In the genomic region with DNA sequence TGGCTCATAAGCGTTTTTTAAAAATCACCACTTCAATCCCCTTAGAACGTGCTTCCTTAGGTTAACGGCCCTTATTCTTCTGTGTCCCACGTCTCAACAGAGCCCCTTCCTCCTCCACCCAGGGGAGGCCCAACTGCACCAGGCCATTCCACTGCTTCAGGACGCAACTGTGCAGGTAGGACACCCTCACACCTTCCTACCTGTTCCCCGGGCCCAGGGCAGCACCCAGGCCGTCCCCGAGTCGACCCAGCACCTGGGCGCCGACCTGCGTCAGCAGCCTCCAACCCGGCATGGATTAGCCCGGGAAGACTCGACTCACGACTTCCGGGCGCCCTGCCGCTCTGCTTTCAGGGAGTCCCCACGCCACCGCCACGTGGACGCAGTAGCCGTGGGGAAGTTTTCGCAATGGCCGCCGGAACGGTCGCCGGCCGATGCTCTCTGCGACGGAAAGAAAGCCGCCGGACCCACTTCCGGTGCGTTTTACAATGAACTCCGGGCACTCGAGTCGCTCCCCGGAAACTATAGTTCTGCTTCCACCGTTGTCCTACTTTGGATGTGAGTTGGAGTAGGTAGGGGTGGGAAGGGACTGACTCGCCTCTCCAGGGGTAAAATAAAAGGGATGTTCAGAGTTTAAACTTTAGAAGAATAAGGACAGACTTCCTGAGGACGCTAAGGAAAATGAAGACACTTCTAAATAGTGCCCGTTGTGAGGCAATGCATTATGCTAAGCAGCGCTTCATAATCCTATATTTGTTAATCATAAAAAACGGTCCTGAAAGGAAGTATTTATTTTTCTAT, we compare ENCODE assay signal across 1 cellular context.
TF ChIP-seq lines count a peak whose summit lies in the region.

A gene (minus strand): TSS at position 442 of the 798 bp plus-strand sequence. CDS start 150 bp downstream, at position 292.

TF ChIP-seq in HepG2, 621 proteins besides CTCF, POLR2A, EP300 and RAD21 (continued from another document and continues in another):
- TF ChIP-seq, protein P1, sequence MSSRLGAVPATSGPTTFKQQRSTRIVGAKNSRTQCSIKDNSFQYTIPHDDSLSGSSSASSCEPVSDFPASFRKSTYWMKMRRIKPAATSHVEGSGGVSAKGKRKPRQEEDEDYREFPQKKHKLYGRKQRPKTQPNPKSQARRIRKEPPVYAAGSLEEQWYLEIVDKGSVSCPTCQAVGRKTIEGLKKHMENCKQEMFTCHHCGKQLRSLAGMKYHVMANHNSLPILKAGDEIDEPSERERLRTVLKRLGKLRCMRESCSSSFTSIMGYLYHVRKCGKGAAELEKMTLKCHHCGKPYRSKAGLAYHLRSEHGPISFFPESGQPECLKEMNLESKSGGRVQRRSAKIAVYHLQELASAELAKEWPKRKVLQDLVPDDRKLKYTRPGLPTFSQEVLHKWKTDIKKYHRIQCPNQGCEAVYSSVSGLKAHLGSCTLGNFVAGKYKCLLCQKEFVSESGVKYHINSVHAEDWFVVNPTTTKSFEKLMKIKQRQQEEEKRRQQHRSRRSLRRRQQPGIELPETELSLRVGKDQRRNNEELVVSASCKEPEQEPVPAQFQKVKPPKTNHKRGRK (CRISPR knock-in tag; IDR thresholded peaks at IDR 0.05): no peak
- peak; percentile 78; the same call in 1 of the 2 replicates for TF ChIP-seq ZNF569 (CRISPR knock-in tag; IDR thresholded peaks at IDR 0.05; ENCODE audit: borderline replicate concordance)
- TF ChIP-seq SALL1 (CRISPR knock-in tag; IDR thresholded peaks at IDR 0.05): peak; percentile 97
- TF ChIP-seq, protein P2, sequence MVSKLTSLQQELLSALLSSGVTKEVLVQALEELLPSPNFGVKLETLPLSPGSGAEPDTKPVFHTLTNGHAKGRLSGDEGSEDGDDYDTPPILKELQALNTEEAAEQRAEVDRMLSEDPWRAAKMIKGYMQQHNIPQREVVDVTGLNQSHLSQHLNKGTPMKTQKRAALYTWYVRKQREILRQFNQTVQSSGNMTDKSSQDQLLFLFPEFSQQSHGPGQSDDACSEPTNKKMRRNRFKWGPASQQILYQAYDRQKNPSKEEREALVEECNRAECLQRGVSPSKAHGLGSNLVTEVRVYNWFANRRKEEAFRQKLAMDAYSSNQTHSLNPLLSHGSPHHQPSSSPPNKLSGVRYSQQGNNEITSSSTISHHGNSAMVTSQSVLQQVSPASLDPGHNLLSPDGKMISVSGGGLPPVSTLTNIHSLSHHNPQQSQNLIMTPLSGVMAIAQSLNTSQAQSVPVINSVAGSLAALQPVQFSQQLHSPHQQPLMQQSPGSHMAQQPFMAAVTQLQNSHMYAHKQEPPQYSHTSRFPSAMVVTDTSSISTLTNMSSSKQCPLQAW (CRISPR knock-in tag; IDR thresholded peaks at IDR 0.05): peak; percentile 96
- TF ChIP-seq ZKSCAN1 (IDR thresholded peaks at IDR 0.05; ENCODE audit: low read length): peak; percentile 58; the same call in 1 of the 2 replicates
- TF ChIP-seq TAF1 (CRISPR knock-in tag; IDR thresholded peaks at IDR 0.05): peak; percentile 92
- TF ChIP-seq, protein P3, sequence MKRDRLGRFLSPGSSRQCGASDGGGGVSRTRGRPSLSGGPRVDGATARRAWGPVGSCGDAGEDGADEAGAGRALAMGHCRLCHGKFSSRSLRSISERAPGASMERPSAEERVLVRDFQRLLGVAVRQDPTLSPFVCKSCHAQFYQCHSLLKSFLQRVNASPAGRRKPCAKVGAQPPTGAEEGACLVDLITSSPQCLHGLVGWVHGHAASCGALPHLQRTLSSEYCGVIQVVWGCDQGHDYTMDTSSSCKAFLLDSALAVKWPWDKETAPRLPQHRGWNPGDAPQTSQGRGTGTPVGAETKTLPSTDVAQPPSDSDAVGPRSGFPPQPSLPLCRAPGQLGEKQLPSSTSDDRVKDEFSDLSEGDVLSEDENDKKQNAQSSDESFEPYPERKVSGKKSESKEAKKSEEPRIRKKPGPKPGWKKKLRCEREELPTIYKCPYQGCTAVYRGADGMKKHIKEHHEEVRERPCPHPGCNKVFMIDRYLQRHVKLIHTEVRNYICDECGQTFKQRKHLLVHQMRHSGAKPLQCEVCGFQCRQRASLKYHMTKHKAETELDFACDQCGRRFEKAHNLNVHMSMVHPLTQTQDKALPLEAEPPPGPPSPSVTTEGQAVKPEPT (CRISPR knock-in tag; IDR thresholded peaks at IDR 0.05; ENCODE audit: low read depth): no peak
- TF ChIP-seq, protein P4, sequence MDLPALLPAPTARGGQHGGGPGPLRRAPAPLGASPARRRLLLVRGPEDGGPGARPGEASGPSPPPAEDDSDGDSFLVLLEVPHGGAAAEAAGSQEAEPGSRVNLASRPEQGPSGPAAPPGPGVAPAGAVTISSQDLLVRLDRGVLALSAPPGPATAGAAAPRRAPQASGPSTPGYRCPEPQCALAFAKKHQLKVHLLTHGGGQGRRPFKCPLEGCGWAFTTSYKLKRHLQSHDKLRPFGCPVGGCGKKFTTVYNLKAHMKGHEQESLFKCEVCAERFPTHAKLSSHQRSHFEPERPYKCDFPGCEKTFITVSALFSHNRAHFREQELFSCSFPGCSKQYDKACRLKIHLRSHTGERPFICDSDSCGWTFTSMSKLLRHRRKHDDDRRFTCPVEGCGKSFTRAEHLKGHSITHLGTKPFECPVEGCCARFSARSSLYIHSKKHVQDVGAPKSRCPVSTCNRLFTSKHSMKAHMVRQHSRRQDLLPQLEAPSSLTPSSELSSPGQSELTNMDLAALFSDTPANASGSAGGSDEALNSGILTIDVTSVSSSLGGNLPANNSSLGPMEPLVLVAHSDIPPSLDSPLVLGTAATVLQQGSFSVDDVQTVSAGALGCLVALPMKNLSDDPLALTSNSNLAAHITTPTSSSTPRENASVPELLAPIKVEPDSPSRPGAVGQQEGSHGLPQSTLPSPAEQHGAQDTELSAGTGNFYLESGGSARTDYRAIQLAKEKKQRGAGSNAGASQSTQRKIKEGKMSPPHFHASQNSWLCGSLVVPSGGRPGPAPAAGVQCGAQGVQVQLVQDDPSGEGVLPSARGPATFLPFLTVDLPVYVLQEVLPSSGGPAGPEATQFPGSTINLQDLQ (CRISPR knock-in tag; IDR thresholded peaks at IDR 0.05): peak; percentile 96
- peak in 1 of 2 experiments; percentile 94; a peak in 2 of 4 replicates for TF ChIP-seq KLF16 (CRISPR knock-in tag; IDR thresholded peaks at IDR 0.05)
- peak; percentile 99 for TF ChIP-seq EHMT2 (IDR thresholded peaks at IDR 0.05; ENCODE audit: borderline replicate concordance, low read depth, low read length)
- TF ChIP-seq MLLT10 (CRISPR knock-in tag; IDR thresholded peaks at IDR 0.05): no peak
- TF ChIP-seq RORA (CRISPR knock-in tag; IDR thresholded peaks at IDR 0.05): no peak
- peak; percentile 93 for TF ChIP-seq ZNF230 (CRISPR knock-in tag; IDR thresholded peaks at IDR 0.05)
- peak; percentile 95 for TF ChIP-seq ZNF749 (CRISPR knock-in tag; IDR thresholded peaks at IDR 0.05; ENCODE audit: borderline replicate concordance)
- no peak for TF ChIP-seq ZNF672 (CRISPR knock-in tag; IDR thresholded peaks at IDR 0.05)
- peak; percentile 83 for TF ChIP-seq ZSCAN25 (CRISPR knock-in tag; IDR thresholded peaks at IDR 0.05)
- TF ChIP-seq TCF12 (IDR thresholded peaks at IDR 0.05): no peak
- no peak for TF ChIP-seq TCF12 (CRISPR knock-in tag; IDR thresholded peaks at IDR 0.05)
- TF ChIP-seq, protein P5, sequence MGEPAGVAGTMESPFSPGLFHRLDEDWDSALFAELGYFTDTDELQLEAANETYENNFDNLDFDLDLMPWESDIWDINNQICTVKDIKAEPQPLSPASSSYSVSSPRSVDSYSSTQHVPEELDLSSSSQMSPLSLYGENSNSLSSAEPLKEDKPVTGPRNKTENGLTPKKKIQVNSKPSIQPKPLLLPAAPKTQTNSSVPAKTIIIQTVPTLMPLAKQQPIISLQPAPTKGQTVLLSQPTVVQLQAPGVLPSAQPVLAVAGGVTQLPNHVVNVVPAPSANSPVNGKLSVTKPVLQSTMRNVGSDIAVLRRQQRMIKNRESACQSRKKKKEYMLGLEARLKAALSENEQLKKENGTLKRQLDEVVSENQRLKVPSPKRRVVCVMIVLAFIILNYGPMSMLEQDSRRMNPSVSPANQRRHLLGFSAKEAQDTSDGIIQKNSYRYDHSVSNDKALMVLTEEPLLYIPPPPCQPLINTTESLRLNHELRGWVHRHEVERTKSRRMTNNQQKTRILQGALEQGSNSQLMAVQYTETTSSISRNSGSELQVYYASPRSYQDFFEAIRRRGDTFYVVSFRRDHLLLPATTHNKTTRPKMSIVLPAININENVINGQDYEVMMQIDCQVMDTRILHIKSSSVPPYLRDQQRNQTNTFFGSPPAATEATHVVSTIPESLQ (CRISPR knock-in tag; conservative IDR thresholded peaks at IDR 0.05): no peak; the same call in 1 of the 2 replicates
- TF ChIP-seq, protein P6, sequence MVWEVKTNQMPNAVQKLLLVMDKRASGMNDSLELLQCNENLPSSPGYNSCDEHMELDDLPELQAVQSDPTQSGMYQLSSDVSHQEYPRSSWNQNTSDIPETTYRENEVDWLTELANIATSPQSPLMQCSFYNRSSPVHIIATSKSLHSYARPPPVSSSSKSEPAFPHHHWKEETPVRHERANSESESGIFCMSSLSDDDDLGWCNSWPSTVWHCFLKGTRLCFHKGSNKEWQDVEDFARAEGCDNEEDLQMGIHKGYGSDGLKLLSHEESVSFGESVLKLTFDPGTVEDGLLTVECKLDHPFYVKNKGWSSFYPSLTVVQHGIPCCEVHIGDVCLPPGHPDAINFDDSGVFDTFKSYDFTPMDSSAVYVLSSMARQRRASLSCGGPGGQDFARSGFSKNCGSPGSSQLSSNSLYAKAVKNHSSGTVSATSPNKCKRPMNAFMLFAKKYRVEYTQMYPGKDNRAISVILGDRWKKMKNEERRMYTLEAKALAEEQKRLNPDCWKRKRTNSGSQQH (CRISPR knock-in tag; IDR thresholded peaks at IDR 0.05; ENCODE audit: low read depth): no peak; the same call in 1 of the 2 replicates
- peak; percentile 93; the same call in 1 of the 2 replicates for TF ChIP-seq ZNF333 (CRISPR knock-in tag; IDR thresholded peaks at IDR 0.05; ENCODE audit: borderline replicate concordance)
- peak; percentile 91; the same call in 1 of the 2 replicates for TF ChIP-seq ARNT2 (CRISPR knock-in tag; IDR thresholded peaks at IDR 0.05; ENCODE audit: low read depth)
- TF ChIP-seq, protein P7, sequence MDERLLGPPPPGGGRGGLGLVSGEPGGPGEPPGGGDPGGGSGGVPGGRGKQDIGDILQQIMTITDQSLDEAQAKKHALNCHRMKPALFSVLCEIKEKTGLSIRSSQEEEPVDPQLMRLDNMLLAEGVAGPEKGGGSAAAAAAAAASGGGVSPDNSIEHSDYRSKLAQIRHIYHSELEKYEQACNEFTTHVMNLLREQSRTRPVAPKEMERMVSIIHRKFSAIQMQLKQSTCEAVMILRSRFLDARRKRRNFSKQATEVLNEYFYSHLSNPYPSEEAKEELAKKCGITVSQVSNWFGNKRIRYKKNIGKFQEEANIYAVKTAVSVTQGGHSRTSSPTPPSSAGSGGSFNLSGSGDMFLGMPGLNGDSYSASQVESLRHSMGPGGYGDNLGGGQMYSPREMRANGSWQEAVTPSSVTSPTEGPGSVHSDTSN (CRISPR knock-in tag; IDR thresholded peaks at IDR 0.05): no peak
- peak; percentile 99 for TF ChIP-seq ZNF891 (CRISPR knock-in tag; IDR thresholded peaks at IDR 0.05)
- no peak; the same call in 1 of the 2 replicates for TF ChIP-seq HNF4G (IDR thresholded peaks at IDR 0.05; ENCODE audit: borderline replicate concordance, low read depth, low read length)
- no peak; the same call in 1 of the 2 replicates for TF ChIP-seq HNF4G (CRISPR knock-in tag; IDR thresholded peaks at IDR 0.05; ENCODE audit: borderline replicate concordance, low read depth)
- TF ChIP-seq REPIN1 (CRISPR knock-in tag; IDR thresholded peaks at IDR 0.05; ENCODE audit: borderline replicate concordance, low read depth): peak; percentile 97
- TF ChIP-seq GATAD2A (CRISPR knock-in tag; IDR thresholded peaks at IDR 0.05): peak; percentile 78
- no peak for TF ChIP-seq KAT2B (IDR thresholded peaks at IDR 0.05; ENCODE audit: borderline replicate concordance, low read depth, low read length)
- TF ChIP-seq, protein P8, sequence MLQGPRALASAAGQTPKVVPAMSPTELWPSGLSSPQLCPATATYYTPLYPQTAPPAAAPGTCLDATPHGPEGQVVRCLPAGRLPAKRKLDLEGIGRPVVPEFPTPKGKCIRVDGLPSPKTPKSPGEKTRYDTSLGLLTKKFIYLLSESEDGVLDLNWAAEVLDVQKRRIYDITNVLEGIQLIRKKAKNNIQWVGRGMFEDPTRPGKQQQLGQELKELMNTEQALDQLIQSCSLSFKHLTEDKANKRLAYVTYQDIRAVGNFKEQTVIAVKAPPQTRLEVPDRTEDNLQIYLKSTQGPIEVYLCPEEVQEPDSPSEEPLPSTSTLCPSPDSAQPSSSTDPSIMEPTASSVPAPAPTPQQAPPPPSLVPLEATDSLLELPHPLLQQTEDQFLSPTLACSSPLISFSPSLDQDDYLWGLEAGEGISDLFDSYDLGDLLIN (CRISPR knock-in tag; IDR thresholded peaks at IDR 0.05; ENCODE audit: borderline replicate concordance): peak; percentile 82
- TF ChIP-seq ZMYM4 (CRISPR knock-in tag; IDR thresholded peaks at IDR 0.05): peak; percentile 95
- no peak for TF ChIP-seq MAFF (IDR thresholded peaks at IDR 0.05; ENCODE audit: low read depth, low read length)
- peak; percentile 85 for TF ChIP-seq NR2C2 (CRISPR knock-in tag; IDR thresholded peaks at IDR 0.05; ENCODE audit: borderline replicate concordance)
- TF ChIP-seq, protein P9, sequence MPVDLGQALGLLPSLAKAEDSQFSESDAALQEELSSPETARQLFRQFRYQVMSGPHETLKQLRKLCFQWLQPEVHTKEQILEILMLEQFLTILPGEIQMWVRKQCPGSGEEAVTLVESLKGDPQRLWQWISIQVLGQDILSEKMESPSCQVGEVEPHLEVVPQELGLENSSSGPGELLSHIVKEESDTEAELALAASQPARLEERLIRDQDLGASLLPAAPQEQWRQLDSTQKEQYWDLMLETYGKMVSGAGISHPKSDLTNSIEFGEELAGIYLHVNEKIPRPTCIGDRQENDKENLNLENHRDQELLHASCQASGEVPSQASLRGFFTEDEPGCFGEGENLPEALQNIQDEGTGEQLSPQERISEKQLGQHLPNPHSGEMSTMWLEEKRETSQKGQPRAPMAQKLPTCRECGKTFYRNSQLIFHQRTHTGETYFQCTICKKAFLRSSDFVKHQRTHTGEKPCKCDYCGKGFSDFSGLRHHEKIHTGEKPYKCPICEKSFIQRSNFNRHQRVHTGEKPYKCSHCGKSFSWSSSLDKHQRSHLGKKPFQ (CRISPR knock-in tag; IDR thresholded peaks at IDR 0.05; ENCODE audit: insufficient replicate concordance): peak; percentile 85
- TF ChIP-seq ZNF382 (CRISPR knock-in tag; IDR thresholded peaks at IDR 0.05; ENCODE audit: borderline replicate concordance): no peak
- 0 out of 2 replicates have a peak, but pooled peaks have one; percentile 55 for TF ChIP-seq ZSCAN22 (CRISPR knock-in tag; IDR thresholded peaks at IDR 0.05)
- TF ChIP-seq ZNF10 (CRISPR knock-in tag; IDR thresholded peaks at IDR 0.05; ENCODE audit: borderline replicate concordance, low read depth): no peak
- TF ChIP-seq, protein P10, sequence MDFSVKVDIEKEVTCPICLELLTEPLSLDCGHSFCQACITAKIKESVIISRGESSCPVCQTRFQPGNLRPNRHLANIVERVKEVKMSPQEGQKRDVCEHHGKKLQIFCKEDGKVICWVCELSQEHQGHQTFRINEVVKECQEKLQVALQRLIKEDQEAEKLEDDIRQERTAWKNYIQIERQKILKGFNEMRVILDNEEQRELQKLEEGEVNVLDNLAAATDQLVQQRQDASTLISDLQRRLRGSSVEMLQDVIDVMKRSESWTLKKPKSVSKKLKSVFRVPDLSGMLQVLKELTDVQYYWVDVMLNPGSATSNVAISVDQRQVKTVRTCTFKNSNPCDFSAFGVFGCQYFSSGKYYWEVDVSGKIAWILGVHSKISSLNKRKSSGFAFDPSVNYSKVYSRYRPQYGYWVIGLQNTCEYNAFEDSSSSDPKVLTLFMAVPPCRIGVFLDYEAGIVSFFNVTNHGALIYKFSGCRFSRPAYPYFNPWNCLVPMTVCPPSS (IDR thresholded peaks at IDR 0.05): no peak
- peak; percentile 48; the same call in 1 of the 2 replicates for TF ChIP-seq SAFB2 (CRISPR knock-in tag; IDR thresholded peaks at IDR 0.05; ENCODE audit: borderline replicate concordance, low read depth)
- peak; percentile 91 for TF ChIP-seq ZSCAN21 (CRISPR knock-in tag; IDR thresholded peaks at IDR 0.05; ENCODE audit: borderline replicate concordance)
